ENCODE assay signal across 1 cellular context in the genomic region with DNA sequence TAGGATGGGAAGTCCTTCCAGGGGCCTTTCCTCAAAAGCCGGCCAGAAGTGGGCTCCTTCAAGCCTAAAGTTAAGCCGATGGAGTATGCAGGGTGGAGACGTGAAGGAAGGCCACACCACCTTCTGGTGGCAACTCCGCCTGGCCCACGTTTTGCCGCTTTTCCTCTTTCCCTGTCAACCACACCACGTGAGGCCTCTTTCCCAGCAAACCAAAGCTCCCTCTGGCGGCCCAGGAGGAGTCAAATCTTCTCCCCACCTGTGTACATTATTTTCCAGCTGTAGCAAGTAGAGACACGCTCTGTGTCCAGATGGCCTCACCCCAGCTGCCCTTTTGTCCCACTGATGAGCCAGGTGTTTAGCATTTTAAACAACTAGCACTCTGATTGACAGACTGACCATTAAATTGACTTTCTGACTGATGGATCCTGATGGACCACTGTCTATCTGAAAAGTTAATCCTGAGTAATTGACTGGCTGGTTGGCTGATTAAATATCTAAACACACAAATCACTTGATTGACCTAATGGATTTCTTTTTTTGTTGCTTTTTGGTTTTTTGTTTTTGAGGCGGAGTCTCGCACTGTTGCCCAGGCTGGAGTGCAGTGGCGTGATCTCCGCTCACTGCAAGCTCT.
TF ChIP-seq lines count a peak whose summit lies in the region.

No MANE protein-coding gene starts in this region.

TF ChIP-seq in liver, 16 proteins besides CTCF, POLR2A, EP300 and RAD21 (continued from another document):
- TF ChIP-seq, protein P1, sequence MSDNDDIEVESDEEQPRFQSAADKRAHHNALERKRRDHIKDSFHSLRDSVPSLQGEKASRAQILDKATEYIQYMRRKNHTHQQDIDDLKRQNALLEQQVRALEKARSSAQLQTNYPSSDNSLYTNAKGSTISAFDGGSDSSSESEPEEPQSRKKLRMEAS (IDR thresholded peaks at IDR 0.05), result peak; percentile 46
- TF ChIP-seq RXRA (IDR thresholded peaks at IDR 0.05), result peak; percentile 69 to 87
- peak; percentile 46 to 56 for TF ChIP-seq HNF4A (conservative IDR thresholded peaks at IDR 0.05)
- peak; percentile 44 for TF ChIP-seq FOXA1 (IDR thresholded peaks at IDR 0.05)
- no peak for TF ChIP-seq TAF1 (conservative IDR thresholded peaks at IDR 0.05)
- TF ChIP-seq FOXA2 (IDR thresholded peaks at IDR 0.05), result peak; percentile 73
- TF ChIP-seq GABPA (IDR thresholded peaks at IDR 0.05 in 1 of 2, conservative IDR thresholded peaks at IDR 0.05 in 1 of 2), result no peak
- TF ChIP-seq NR2F2 (IDR thresholded peaks at IDR 0.05), result no peak
- TF ChIP-seq, protein P2, sequence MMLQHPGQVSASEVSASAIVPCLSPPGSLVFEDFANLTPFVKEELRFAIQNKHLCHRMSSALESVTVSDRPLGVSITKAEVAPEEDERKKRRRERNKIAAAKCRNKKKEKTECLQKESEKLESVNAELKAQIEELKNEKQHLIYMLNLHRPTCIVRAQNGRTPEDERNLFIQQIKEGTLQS (IDR thresholded peaks at IDR 0.05), result no peak
- TF ChIP-seq YY1 (IDR thresholded peaks at IDR 0.05), result peak; percentile 33
- TF ChIP-seq, protein P3, sequence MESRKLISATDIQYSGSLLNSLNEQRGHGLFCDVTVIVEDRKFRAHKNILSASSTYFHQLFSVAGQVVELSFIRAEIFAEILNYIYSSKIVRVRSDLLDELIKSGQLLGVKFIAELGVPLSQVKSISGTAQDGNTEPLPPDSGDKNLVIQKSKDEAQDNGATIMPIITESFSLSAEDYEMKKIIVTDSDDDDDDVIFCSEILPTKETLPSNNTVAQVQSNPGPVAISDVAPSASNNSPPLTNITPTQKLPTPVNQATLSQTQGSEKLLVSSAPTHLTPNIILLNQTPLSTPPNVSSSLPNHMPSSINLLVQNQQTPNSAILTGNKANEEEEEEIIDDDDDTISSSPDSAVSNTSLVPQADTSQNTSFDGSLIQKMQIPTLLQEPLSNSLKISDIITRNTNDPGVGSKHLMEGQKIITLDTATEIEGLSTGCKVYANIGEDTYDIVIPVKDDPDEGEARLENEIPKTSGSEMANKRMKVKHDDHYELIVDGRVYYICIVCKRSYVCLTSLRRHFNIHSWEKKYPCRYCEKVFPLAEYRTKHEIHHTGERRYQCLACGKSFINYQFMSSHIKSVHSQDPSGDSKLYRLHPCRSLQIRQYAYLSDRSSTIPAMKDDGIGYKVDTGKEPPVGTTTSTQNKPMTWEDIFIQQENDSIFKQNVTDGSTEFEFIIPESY (IDR thresholded peaks at IDR 0.05), result no peak
